ENCODE assay signal across 8 cellular contexts in genomic region chr2:33275689-33276444, GRCh38.
DNase-seq lines count a peak whose midpoint lies in the region; ATAC-seq and TF ChIP-seq lines count a peak whose summit lies in the region.

No MANE protein-coding gene starts in this region.

- H3K36me3 ChIP-seq in HCT116 (ENCODE audit: control insufficient read depth in 1 of 2, insufficient read depth in 2 of 2, low read length in 2 of 2), result no peaks in the 10 kb centered on the region

- H3K4me1 ChIP-seq in HCT116 (ENCODE audit: control insufficient read depth in 1 of 2, insufficient read depth in 2 of 2, low read length in 2 of 2), result peaks cover 0 to 7% of the 10 kb centered on the region in 2 experiments; a peak in 2 of 4 replicates

- H3K27me3 ChIP-seq in HCT116 (ENCODE audit: insufficient read depth, low read length), result no peaks in the 10 kb centered on the region

- H3K4me2 ChIP-seq in HCT116 (ENCODE audit: low read length), result peak overlapping the region; percentile 37

- no peak for TF ChIP-seq CTCF in HCT116 (IDR thresholded peaks at IDR 0.05 in 2 of 3, conservative IDR thresholded peaks at IDR 0.05 in 1 of 3; ENCODE audit: borderline replicate concordance in 1 of 3, insufficient read depth in 1 of 3, low read depth in 2 of 3, low read length in 2 of 3)

- no peaks in the 10 kb centered on the region for H3K9me3 ChIP-seq in HCT116 (ENCODE audit: control insufficient read depth in 1 of 2, insufficient read depth in 1 of 2, low read depth in 1 of 2, low read length in 2 of 2)

- H2AFZ ChIP-seq in HCT116 (ENCODE audit: low read depth, low read length, poor library complexity, severe bottlenecking), result no peak overlapping the region

- H3K9ac ChIP-seq in HCT116 (ENCODE audit: low read length), result no peak overlapping the region

- intact Hi-C loops in HCT116 (cut with micrococcal nuclease), result no loop called here

- BruUV-seq in HCT116 (replicated peaks; lab: Mats Ljungman, UMichigan), result no TSS peak

- no peak for TF ChIP-seq POLR2A in HCT116 (IDR thresholded peaks at IDR 0.05; ENCODE audit: borderline replicate concordance, extremely low read depth, insufficient read depth, insufficient read length)

- no peaks in the 10 kb centered on the region for H4K20me1 ChIP-seq in HCT116 (ENCODE audit: insufficient read depth)

- H3K79me2 ChIP-seq in HCT116 (ENCODE audit: insufficient read depth, low read length), result no peaks in the 10 kb centered on the region

- TF ChIP-seq RAD21 in HCT116 (IDR thresholded peaks at IDR 0.05; ENCODE audit: low read depth), result no peak

- no peak overlapping the region for H3K4me3 ChIP-seq in HCT116 (replicated peaks in 1 of 2; ENCODE audit: low read depth in 1 of 2, low read length in 2 of 2)

- CTCF ChIA-PET in HCT116 (lab: Charles Lee), result no interaction called here

- DNase-seq in HCT116 (ENCODE audit: low read depth, low spot score) (peak; percentile 6), T1000 (lab: John Stamatoyannopoulos, UW) (peak; percentile 76), fibroblast of peridontal ligament (ENCODE audit: extremely low read depth) (peak; percentile 60), NCI-H1694 (lab: John Stamatoyannopoulos, UW) (no peak), DMS79 treated with DMSO at 0.1 percent for 48 hours (lab: John Stamatoyannopoulos, UW) (no peak)
- DNase-seq in stimulated activated CD4-positive, alpha-beta T cell treated with anti-CD3 and anti-CD28 coated beads, Interleukin-1b, Interleukin-23, amount 100 ng/mL, for 48 hours, result peak; percentile 19
- DNase-seq in NK-92 treated with Interleukin-12 subunit alpha and Interleukin-12 subunit beta, amount 100 ng/mL, for 24 hours (lab: John Stamatoyannopoulos, UW), result no peak

- ATAC-seq in HCT116, result peak; percentile 76
- ATAC-seq in HG02938 (IDR thresholded peaks at IDR 0.05; ENCODE audit: unreplicated experiment), result no peak

- no peaks in the 10 kb centered on the region for H3K9me2 ChIP-seq in HCT116 (ENCODE audit: insufficient read depth)

- POLR2A ChIA-PET in HCT116 (lab: Charles Lee), result no interaction called here

- RAD21 ChIA-PET in HCT116 (lab: Charles Lee; ENCODE audit: low non-redundant PET in 1 of 2, low total read pairs in 2 of 2, uncharacterized antibody in 2 of 2, unreplicated experiment in 2 of 2), result no interaction called here

- H3K27ac ChIP-seq in HCT116 (ENCODE audit: low read depth, low read length), result no peak overlapping the region

TF ChIP-seq in HCT116, 20 proteins besides CTCF, POLR2A, EP300 and RAD21:
- TF ChIP-seq CBX3 (IDR thresholded peaks at IDR 0.05; ENCODE audit: low read depth) (0 out of 2 replicates have a peak, but pooled peaks have one; percentile 22), MAX (IDR thresholded peaks at IDR 0.05) (peak; percentile 33; the same call in 1 of the 2 replicates), SRF (IDR thresholded peaks at IDR 0.05; ENCODE audit: low read depth) (no peak), TCF7L2 (IDR thresholded peaks at IDR 0.05; ENCODE audit: borderline replicate concordance, extremely low read depth, insufficient read depth, insufficient read length) (peak; percentile 41), FOSL1 (IDR thresholded peaks at IDR 0.05; ENCODE audit: low read depth) (peak; percentile 73), ZNF274 (IDR thresholded peaks at IDR 0.05; ENCODE audit: low read depth, low read length) (no peak), JUND (IDR thresholded peaks at IDR 0.05) (peak; percentile 53)
TF ChIP-seq in HCT116: peak in this region for 5.

Comparison
In these comparisons a context has a peak if more than half of its experiments do, and no peak if none do; other contexts are left out.
1. DNase-seq: peak in HCT116 (single experiment), T1000 (single experiment), fibroblast of peridontal ligament (single experiment) and stimulated activated CD4-positive, alpha-beta T cell treated with anti-CD3 and anti-CD28 coated beads, Interleukin-1b, Interleukin-23, amount 100 ng/mL, for 48 hours (single experiment); none in NCI-H1694 (single experiment), NK-92 treated with Interleukin-12 subunit alpha and Interleukin-12 subunit beta, amount 100 ng/mL, for 24 hours (single experiment) and DMS79 treated with DMSO at 0.1 percent for 48 hours (single experiment).